ENCODE assay signal across 8 cellular contexts in the genomic region with DNA sequence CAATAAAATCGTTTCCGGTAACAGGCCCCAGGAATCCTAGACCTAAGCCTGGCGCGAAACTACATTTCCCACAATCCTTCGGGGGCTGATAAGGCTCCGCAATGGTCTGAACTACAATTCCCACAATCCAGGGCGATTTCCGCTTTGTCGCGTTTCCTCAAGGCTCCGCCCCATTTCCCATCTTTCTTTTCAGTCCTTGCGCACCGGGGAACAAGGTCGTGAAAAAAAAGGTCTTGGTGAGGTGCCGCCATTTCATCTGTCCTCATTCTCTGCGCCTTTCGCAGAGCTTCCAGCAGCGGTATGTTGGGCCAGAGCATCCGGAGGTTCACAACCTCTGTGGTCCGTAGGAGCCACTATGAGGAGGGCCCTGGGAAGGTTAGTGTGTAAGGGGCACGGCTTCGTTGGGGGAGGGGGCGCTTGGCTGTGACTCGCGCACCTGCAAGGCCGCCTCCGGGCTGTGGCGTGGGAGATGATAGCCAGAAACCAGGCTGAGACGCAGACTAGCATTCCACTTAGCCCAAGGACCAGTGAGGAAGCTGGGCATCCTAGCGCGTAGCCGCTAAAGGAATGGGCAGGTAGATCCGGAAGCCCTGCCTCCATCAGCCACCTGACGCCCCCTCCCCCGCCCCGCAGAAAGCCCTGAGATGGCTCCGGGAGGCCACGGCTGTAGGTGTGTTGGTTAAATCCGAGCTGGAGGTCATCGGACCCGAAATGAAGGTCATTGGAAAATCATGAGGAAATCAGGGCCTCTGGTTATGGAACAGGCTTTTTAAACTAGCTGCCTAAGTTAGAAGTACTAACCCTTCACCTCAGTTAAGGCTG.
DNase-seq lines count a peak whose midpoint lies in the region; ATAC-seq and FAIRE-seq lines count a peak whose summit lies in the region.

A gene with protein sequence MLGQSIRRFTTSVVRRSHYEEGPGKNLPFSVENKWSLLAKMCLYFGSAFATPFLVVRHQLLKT (plus strand): TSS at position 186 of the 822 bp plus-strand sequence. CDS start 115 bp downstream, at position 301.

- peak within 1 kb of the TSS; percentile 98 to 99 for H3K4me3 Mint-ChIP-seq in effector memory CD8-positive, alpha-beta T cell

- DNase-seq in COLO829 (ENCODE audit: low spot score) (peak; percentile 84), HTR-8/SVneo (ENCODE audit: insufficient read length, low spot score) (peak; percentile 87), NOMO-1 treated with dmso at 0.1 percent for 144 hours (lab: John Stamatoyannopoulos, UW; ENCODE audit: unreplicated experiment) (peak; percentile 96), medulla oblongata (ENCODE audit: extremely low spot score) (peak; percentile 99)
- peak; percentile 44 to 72 (median 62) for DNase-seq in activated CD8-positive, alpha-beta memory T cell treated with anti-CD3 and anti-CD28 coated beads for 48 hours (ENCODE audit: low read depth in 2 of 3, low spot score in 2 of 3)
- peak; percentile 94 to 96 (median 95) for DNase-seq in effector memory CD8-positive, alpha-beta T cell
- peak; percentile 88 for DNase-seq in stimulated activated CD8-positive, alpha-beta memory T cell treated with anti-CD3 and anti-CD28 coated beads, Interleukin-12 subunit alpha, Interleukin-12 subunit beta, amount 100 ng/mL, for 1 hour (ENCODE audit: low read depth)

- peaks cover 44% of the 10 kb centered on the region for H3K36me3 Mint-ChIP-seq in effector memory CD8-positive, alpha-beta T cell (ENCODE audit: insufficient read depth)

- ATAC-seq in GM21367 (IDR thresholded peaks at IDR 0.05; ENCODE audit: unreplicated experiment) = peak; percentile 98
- ATAC-seq in effector memory CD8-positive, alpha-beta T cell (replicated peaks) = peak; percentile 96

- peaks cover 13 to 16% of the 10 kb centered on the region in 2 donors for H3K27me3 Mint-ChIP-seq in effector memory CD8-positive, alpha-beta T cell

- peaks cover 14 to 24% of the 10 kb centered on the region in 2 donors for H3K4me1 Mint-ChIP-seq in effector memory CD8-positive, alpha-beta T cell (ENCODE audit: low read depth in 2 of 2)

- no peak for FAIRE-seq in HTR-8/SVneo (lab: Jason Lieb, UNC)

- peaks cover 0 to 8% of the 10 kb centered on the region in 2 donors for H3K9me3 Mint-ChIP-seq in effector memory CD8-positive, alpha-beta T cell

- peak within 1 kb of the TSS; percentile 99 for H3K27ac Mint-ChIP-seq in effector memory CD8-positive, alpha-beta T cell

Comparison
In these comparisons a context has a peak if more than half of its experiments do, and no peak if none do; other contexts are left out.
1. Peak in every context shown above with its lines: DNase-seq and ATAC-seq.